9 cellular contexts compared by ENCODE assay signal in genomic region chr12:105820407-105821140, GRCh38.
DNase-seq lines count a peak whose midpoint lies in the region; ATAC-seq and TF ChIP-seq lines count a peak whose summit lies in the region.
"Had no signal": no experiment of that assay in that cellular context is flagged by ENCODE, and none has a peak within 500 bp of the region (broad histone marks: within the 10 kb centered on the region; RNA-seq: fewer than 3 reads in every experiment).

No MANE protein-coding gene starts in this region.

- H3K9me3 ChIP-seq in transverse colon (no peaks in the 10 kb centered on the region), Caco-2 (no peaks in the 10 kb centered on the region), esophagus squamous epithelium (no peaks in the 10 kb centered on the region)

- H3K4me1 ChIP-seq in transverse colon = no peaks in the 10 kb centered on the region
- H3K4me1 ChIP-seq in Caco-2 = no peaks in the 10 kb centered on the region
- H3K4me1 ChIP-seq in esophagus squamous epithelium = peaks cover 0 to 21% (median 5%) of the 10 kb centered on the region in 3 donors

- H3K4me1 Mint-ChIP-seq in activated T-helper 17 cell treated with anti-CD3 and anti-CD28 coated beads, Interleukin-2, amount 50 U/mL, for 72 hours = no peaks in the 10 kb centered on the region
- H3K4me1 Mint-ChIP-seq in Caco-2 (ENCODE audit: low read depth, unreplicated experiment) = no peaks in the 10 kb centered on the region
- H3K4me1 Mint-ChIP-seq: stimulated activated effector memory CD8-positive, alpha-beta T cell treated with anti-CD3 and anti-CD28 coated beads, Interleukin-12 subunit alpha, Interleukin-12 subunit beta, amount 100 ng/mL, for 72 hours had no signal

- CTCF ChIA-PET in Caco-2 (lab: Charles Lee) = no interaction called here

- TF ChIP-seq CTCF in NB4 (IDR thresholded peaks at IDR 0.05; ENCODE audit: low read depth, low read length) (no peak), dorsolateral prefrontal cortex (IDR thresholded peaks at IDR 0.05 in 54 of 56, conservative IDR thresholded peaks at IDR 0.05 in 2 of 56; ENCODE audit: low read depth in 1 of 56, partially characterized antibody in 56 of 56) (no peak), lower leg skin (IDR thresholded peaks at IDR 0.05) (no peak), transverse colon (IDR thresholded peaks at IDR 0.05) (no peak), Caco-2 (IDR thresholded peaks at IDR 0.05; ENCODE audit: insufficient read depth in 1 of 2, low read depth in 1 of 2, low read length in 1 of 2, severe bottlenecking in 1 of 2, unreplicated experiment in 1 of 2) (no peak), esophagus squamous epithelium (IDR thresholded peaks at IDR 0.05) (no peak)

- DNase-seq in NB4 (ENCODE audit: low read depth) = peak; percentile 41
- DNase-seq in dorsolateral prefrontal cortex = peak in 1 of 10 donors; percentile 28
- DNase-seq in lower leg skin (ENCODE audit: low spot score in 2 of 2) = peak; percentile 78 to 88
- peak; percentile 9 for DNase-seq in transverse colon
- no peak for DNase-seq in Caco-2
- no peak for DNase-seq in esophagus squamous epithelium (lab: John Stamatoyannopoulos, UW)
- DNase-seq: NCI-H226 had no signal

- H3K27me3 Mint-ChIP-seq in activated T-helper 17 cell treated with anti-CD3 and anti-CD28 coated beads, Interleukin-2, amount 50 U/mL, for 72 hours = peaks cover 15% of the 10 kb centered on the region
- peaks cover 3% of the 10 kb centered on the region for H3K27me3 Mint-ChIP-seq in Caco-2 (ENCODE audit: insufficient read depth, unreplicated experiment)

- intact Hi-C loops in dorsolateral prefrontal cortex (cut with DNase I) = loop anchor here in 1 of 2 donors (10.0 kb wide), 1 partner anchor 114 kb away; no protein-coding TSS in a partner anchor
- intact Hi-C loops in lower leg skin (cut with DNase I; ENCODE audit: low total_unique reads) = no loop called here
- intact Hi-C loops in transverse colon (cut with DNase I; ENCODE audit: low total_unique reads) = no loop called here
- intact Hi-C loops in Caco-2 (cut with micrococcal nuclease; ENCODE audit: unreplicated experiment) = no loop called here
- intact Hi-C loops in esophagus squamous epithelium (cut with DNase I) = no loop called here

- H3K36me3 ChIP-seq in transverse colon = no peaks in the 10 kb centered on the region
- no peaks in the 10 kb centered on the region for H3K36me3 ChIP-seq in Caco-2 (ENCODE audit: control insufficient read depth, insufficient read depth, low read length)
- no peaks in the 10 kb centered on the region for H3K36me3 ChIP-seq in esophagus squamous epithelium

- ATAC-seq in activated T-helper 17 cell treated with anti-CD3 and anti-CD28 coated beads, Interleukin-2, amount 50 U/mL, for 72 hours (replicated peaks) = no peak
- ATAC-seq: stimulated activated effector memory CD8-positive, alpha-beta T cell treated with anti-CD3 and anti-CD28 coated beads, Interleukin-12 subunit alpha, Interleukin-12 subunit beta, amount 100 ng/mL, for 72 hours had no signal

- WGBS in lower leg skin, 2 donors = 38 to 51% methylated on average over 5 of the region's 5 CpGs
- 61 to 69% methylated on average over 3 to 5 of the region's 5 CpGs for WGBS in transverse colon (ENCODE audit: low coverage in 1 of 2), 2 donors
- 64 to 69% methylated on average over 4 to 5 of the region's 5 CpGs for WGBS in esophagus squamous epithelium, 2 donors

- no peaks in the 10 kb centered on the region for H3K36me3 Mint-ChIP-seq in activated T-helper 17 cell treated with anti-CD3 and anti-CD28 coated beads, Interleukin-2, amount 50 U/mL, for 72 hours (ENCODE audit: low read depth)
- no peaks in the 10 kb centered on the region for H3K36me3 Mint-ChIP-seq in Caco-2 (ENCODE audit: insufficient read depth, unreplicated experiment)
- H3K36me3 Mint-ChIP-seq: stimulated activated effector memory CD8-positive, alpha-beta T cell treated with anti-CD3 and anti-CD28 coated beads, Interleukin-12 subunit alpha, Interleukin-12 subunit beta, amount 100 ng/mL, for 72 hours had no signal

- no peak for TF ChIP-seq POLR2A in NB4 (IDR thresholded peaks at IDR 0.05; ENCODE audit: extremely low read depth, insufficient read length)
- TF ChIP-seq POLR2A in lower leg skin (IDR thresholded peaks at IDR 0.05) = no peak
- no peak for TF ChIP-seq POLR2A in transverse colon (IDR thresholded peaks at IDR 0.05)
- TF ChIP-seq POLR2A in esophagus squamous epithelium (IDR thresholded peaks at IDR 0.05) = no peak

- no peak for TF ChIP-seq EP300 in transverse colon (IDR thresholded peaks at IDR 0.05; ENCODE audit: low read depth)

- in situ Hi-C loops in transverse colon (cut with MboI; ENCODE audit: low pct_ligation_motif_present in 1 of 4, low pct_unique_long_range_greater_than_20kb in 1 of 4, low sequenced_read_pairs in 3 of 4) = no loop called here

- H3K27me3 ChIP-seq in dorsolateral prefrontal cortex (no peaks in the 10 kb centered on the region), transverse colon (no peaks in the 10 kb centered on the region), Caco-2 (replicated peaks; ENCODE audit: control insufficient read depth, insufficient read depth, low read length) (no peaks in the 10 kb centered on the region), esophagus squamous epithelium (peaks cover 0 to 3% (median 0%) of the 10 kb centered on the region in 4 donors)

- H3K4me3 ChIP-seq in NB4 (ENCODE audit: low read depth, low read length) = no peak overlapping the region
- no peak overlapping the region for H3K4me3 ChIP-seq in dorsolateral prefrontal cortex
- H3K4me3 ChIP-seq in lower leg skin (ENCODE audit: low read depth, poor library complexity, severe bottlenecking) = no peak overlapping the region
- no peak overlapping the region for H3K4me3 ChIP-seq in transverse colon
- H3K4me3 ChIP-seq in Caco-2 (ENCODE audit: low read depth, low read length) = no peak overlapping the region
- no peak overlapping the region for H3K4me3 ChIP-seq in esophagus squamous epithelium

- POLR2A ChIA-PET in Caco-2 (lab: Charles Lee) = no interaction called here

- BruUV-seq in Caco-2 (replicated peaks; lab: Mats Ljungman, UMichigan) = no TSS peak

- no peak overlapping the region for H3K4me3 Mint-ChIP-seq in activated T-helper 17 cell treated with anti-CD3 and anti-CD28 coated beads, Interleukin-2, amount 50 U/mL, for 72 hours
- H3K4me3 Mint-ChIP-seq in Caco-2 (ENCODE audit: unreplicated experiment) = no peak overlapping the region
- H3K4me3 Mint-ChIP-seq: stimulated activated effector memory CD8-positive, alpha-beta T cell treated with anti-CD3 and anti-CD28 coated beads, Interleukin-12 subunit alpha, Interleukin-12 subunit beta, amount 100 ng/mL, for 72 hours had no signal

- H3K9me3 Mint-ChIP-seq in activated T-helper 17 cell treated with anti-CD3 and anti-CD28 coated beads, Interleukin-2, amount 50 U/mL, for 72 hours = peaks cover 8% of the 10 kb centered on the region
- no peaks in the 10 kb centered on the region for H3K9me3 Mint-ChIP-seq in Caco-2 (ENCODE audit: unreplicated experiment)
- H3K9me3 Mint-ChIP-seq: stimulated activated effector memory CD8-positive, alpha-beta T cell treated with anti-CD3 and anti-CD28 coated beads, Interleukin-12 subunit alpha, Interleukin-12 subunit beta, amount 100 ng/mL, for 72 hours had no signal

- no peak overlapping the region for H3K27ac Mint-ChIP-seq in activated T-helper 17 cell treated with anti-CD3 and anti-CD28 coated beads, Interleukin-2, amount 50 U/mL, for 72 hours
- H3K27ac Mint-ChIP-seq in Caco-2 (ENCODE audit: unreplicated experiment) = no peak overlapping the region
- H3K27ac Mint-ChIP-seq: stimulated activated effector memory CD8-positive, alpha-beta T cell treated with anti-CD3 and anti-CD28 coated beads, Interleukin-12 subunit alpha, Interleukin-12 subunit beta, amount 100 ng/mL, for 72 hours had no signal

- H3K27ac ChIP-seq in dorsolateral prefrontal cortex (peak overlapping the region in 39 of 59 donors; percentile 2 to 83 (median 50)), transverse colon (no peak overlapping the region), esophagus squamous epithelium (peak overlapping the region in 2 of 4 donors; percentile 19 to 31)

Comparison
In these comparisons a context has a peak if more than half of its experiments do, and no peak if none do; other contexts are left out.
1. DNase-seq: peak in NB4 (single experiment), lower leg skin (2 of 2) and transverse colon (single experiment); none in Caco-2 (0 of 2) and esophagus squamous epithelium (single experiment).
2. H3K27ac ChIP-seq: peak in dorsolateral prefrontal cortex (39 of 59); none in transverse colon (0 of 4).